Comparison of ENCODE assay signal across 24 cellular contexts in the genomic region with DNA sequence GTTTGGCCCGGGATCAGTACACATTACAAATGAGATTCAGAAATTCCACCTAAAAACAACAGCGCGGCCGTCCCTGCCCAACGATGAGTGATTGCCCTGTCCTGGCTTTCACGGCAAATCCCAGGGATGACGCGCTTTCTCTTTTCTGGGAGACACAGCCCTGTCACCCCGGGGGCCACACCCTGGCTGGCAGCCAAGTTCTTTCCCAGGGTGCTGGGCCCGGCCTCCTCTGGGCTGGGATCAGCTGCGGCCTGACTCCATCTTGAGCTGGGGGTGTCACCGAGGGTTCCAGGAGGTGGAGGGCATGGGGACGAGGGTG.
DNase-seq lines count a peak whose midpoint lies in the region; ATAC-seq and TF ChIP-seq lines count a peak whose summit lies in the region.
"Had no signal": no experiment of that assay in that cellular context is flagged by ENCODE, and none has a peak within 500 bp of the region (broad histone marks: within the 10 kb centered on the region; RNA-seq: fewer than 3 reads in every experiment).

No MANE protein-coding gene starts in this region.

- H3K4me3 ChIP-seq in right cardiac atrium (ENCODE audit: low read length) (no peak overlapping the region), suprapubic skin (no peak overlapping the region), upper lobe of right lung (no peak overlapping the region)
- H3K4me3 ChIP-seq: hepatocyte, mucosa of descending colon, pancreas, tibial nerve had no signal

- DNase-seq in Right ventricle myocardium inferior (ENCODE audit: missing footprints) (peak; percentile 46), cardiac septum (ENCODE audit: low spot score) (no peak), astrocyte of the hippocampus (ENCODE audit: low read depth, low spot score) (peak; percentile 69), right cardiac atrium (peak; percentile 55 to 84 (median 73)), suprapubic skin (ENCODE audit: low spot score in 2 of 2) (no peak), upper lobe of right lung (no peak)
- DNase-seq: activated CD4-positive, alpha-beta T cell treated with anti-CD3 and anti-CD28 coated beads, Interleukin-2, amount 50 U/mL, for 4 hours; activated CD4-positive, CD25-positive, alpha-beta regulatory T cell; activated CD8-positive, alpha-beta memory T cell treated with anti-CD3 and anti-CD28 coated beads, Interleukin-2, amount 50 U/mL, for 48 hours; activated naive CD8-positive, alpha-beta T cell treated with anti-CD3 and anti-CD28 coated beads for 36 hours; DMS79 treated with DMSO at 0.1 percent for 48 hours; foreskin melanocyte; NCI-H1105; NCI-H2029; nephron progenitor cell had no signal

- ATAC-seq in Right ventricle myocardium inferior, result peak; percentile 41
- ATAC-seq in right cardiac atrium, result peak in 1 of 2 donors; percentile 22
- no peak for ATAC-seq in GM18520 (IDR thresholded peaks at IDR 0.05; ENCODE audit: unreplicated experiment)
- no peak for ATAC-seq in HG03095 (IDR thresholded peaks at IDR 0.05; ENCODE audit: unreplicated experiment)
- no peak for ATAC-seq in upper lobe of right lung
- ATAC-seq: HCT116, mucosa of descending colon, Panc1 had no signal

- 48% methylated on average over 13 of the region's 13 CpGs for WGBS in right cardiac atrium
- 48% methylated on average over 10 of the region's 13 CpGs for WGBS in suprapubic skin

- H3K9me3 ChIP-seq in right cardiac atrium (ENCODE audit: control insufficient read depth, low read length) (no peaks in the 10 kb centered on the region), suprapubic skin (no peaks in the 10 kb centered on the region), upper lobe of right lung (no peaks in the 10 kb centered on the region)
- H3K9me3 ChIP-seq: mucosa of descending colon, pancreas, tibial nerve had no signal

- TF ChIP-seq CTCF in suprapubic skin (IDR thresholded peaks at IDR 0.05), result no peak
- no peak for TF ChIP-seq CTCF in upper lobe of right lung (IDR thresholded peaks at IDR 0.05)

- peaks cover 26% of the 10 kb centered on the region for H3K36me3 ChIP-seq in suprapubic skin
- H3K36me3 ChIP-seq in upper lobe of right lung, result no peaks in the 10 kb centered on the region
- H3K36me3 ChIP-seq: pancreas, tibial nerve had no signal

- no peak for TF ChIP-seq POLR2A in suprapubic skin (IDR thresholded peaks at IDR 0.05)

- no peaks in the 10 kb centered on the region for H3K27me3 ChIP-seq in right cardiac atrium (ENCODE audit: control insufficient read depth, insufficient read depth)
- no peaks in the 10 kb centered on the region for H3K27me3 ChIP-seq in suprapubic skin
- H3K27me3 ChIP-seq in upper lobe of right lung, result no peaks in the 10 kb centered on the region
- H3K27me3 ChIP-seq: hepatocyte, pancreas, tibial nerve had no signal

- no peak overlapping the region for H3K27ac ChIP-seq in right cardiac atrium (ENCODE audit: low read length)
- peak overlapping the region; percentile 34 for H3K27ac ChIP-seq in suprapubic skin
- no peak overlapping the region for H3K27ac ChIP-seq in upper lobe of right lung
- H3K27ac ChIP-seq: 22Rv1, hepatocyte, pancreas, tibial nerve had no signal

- intact Hi-C loops in Right ventricle myocardium inferior (cut with DNase I) (no loop called here), cardiac septum (cut with DNase I) (no loop called here), right cardiac atrium (cut with DNase I) (loop anchor here in 1 of 4 donors (10.0 kb wide), 1 partner anchor 279 kb away; no protein-coding TSS in a partner anchor), upper lobe of right lung (cut with DNase I) (no loop called here)

- H3K4me1 ChIP-seq in right cardiac atrium (ENCODE audit: control insufficient read depth, insufficient read depth, low read length) (no peaks in the 10 kb centered on the region), suprapubic skin (peaks cover 11% of the 10 kb centered on the region), upper lobe of right lung (peaks cover 15% of the 10 kb centered on the region)
- H3K4me1 ChIP-seq: pancreas had no signal

- no peak for TF ChIP-seq EP300 in suprapubic skin (IDR thresholded peaks at IDR 0.05)

Comparison
In these comparisons a context has a peak if more than half of its experiments do, and no peak if none do; other contexts are left out.
1. DNase-seq: peak in Right ventricle myocardium inferior (single experiment), astrocyte of the hippocampus (single experiment) and right cardiac atrium (3 of 3); none in cardiac septum (single experiment), suprapubic skin (0 of 2) and upper lobe of right lung (single experiment).